ENCODE assay signal across 1 cellular context in the genomic region with DNA sequence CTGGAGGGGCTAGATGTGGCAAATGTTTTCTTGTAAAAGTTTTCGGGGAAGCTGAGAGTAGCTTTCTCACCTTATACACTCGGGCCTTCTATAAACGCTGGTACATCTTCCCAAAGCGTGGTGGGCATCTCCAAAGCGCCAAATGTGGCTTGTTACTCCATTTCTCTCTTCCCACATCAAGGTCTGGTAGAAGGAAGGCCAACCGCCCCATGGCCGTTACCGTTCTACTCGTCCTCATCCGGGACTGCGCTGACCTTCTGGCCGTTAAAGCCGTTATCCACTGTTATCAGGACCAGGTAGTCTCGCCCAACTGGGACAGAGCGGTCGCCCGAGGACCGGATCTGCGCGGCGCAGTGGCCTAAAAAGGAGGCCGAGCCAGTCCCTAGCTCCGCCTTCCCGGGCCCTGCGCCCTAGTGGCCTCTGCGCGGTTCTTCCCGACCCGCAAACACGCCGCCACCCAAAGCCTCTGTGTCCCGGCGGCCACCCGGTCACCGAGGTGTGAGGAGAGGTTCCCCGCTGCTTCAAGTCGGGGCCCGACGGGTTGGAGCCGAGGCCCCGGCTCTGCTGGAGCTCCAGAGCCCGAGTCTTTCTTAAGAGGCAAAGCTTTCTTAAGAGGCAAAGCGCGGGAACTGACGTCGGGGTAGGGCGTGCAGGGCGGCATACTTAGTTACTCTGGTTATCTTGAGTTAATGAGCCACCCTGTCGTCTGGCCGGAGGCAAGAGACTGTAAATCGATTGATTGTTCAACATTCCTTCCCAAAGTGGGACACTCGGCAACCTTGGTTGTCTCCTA.
TF ChIP-seq lines count a peak whose summit lies in the region.

No MANE protein-coding gene starts in this region.

TF ChIP-seq in K562, 482 proteins besides CTCF, POLR2A, EP300 and RAD21 (continued from another document and continues in another):
- TF ChIP-seq NR2C2 (CRISPR knock-in tag; IDR thresholded peaks at IDR 0.05) (peak; percentile 93), NR2C2 (tag; IDR thresholded peaks at IDR 0.05) (peak; percentile 98), HDGF (IDR thresholded peaks at IDR 0.05) (no peak), ZNF316 (IDR thresholded peaks at IDR 0.05) (peak; percentile 31; the same call in 1 of the 2 replicates), BMI1 (IDR thresholded peaks at IDR 0.05; ENCODE audit: low read length) (no peak), NUFIP1 (IDR thresholded peaks at IDR 0.05; ENCODE audit: partially characterized antibody) (no peak), FOSL1 (tag; conservative IDR thresholded peaks at IDR 0.05) (no peak), STAT5B (CRISPR knock-in tag; IDR thresholded peaks at IDR 0.05) (no peak), ZNF232 (CRISPR knock-in tag; IDR thresholded peaks at IDR 0.05) (peak; percentile 99), ZNF507 (tag; conservative IDR thresholded peaks at IDR 0.05) (no peak), CEBPB (tag; IDR thresholded peaks at IDR 0.05) (peak; percentile 81), ZC3H4 (CRISPR knock-in tag; IDR thresholded peaks at IDR 0.05; ENCODE audit: borderline replicate concordance) (no peak), PHB2 (IDR thresholded peaks at IDR 0.05; ENCODE audit: low read depth) (no peak), ZNF124 (CRISPR knock-in tag; IDR thresholded peaks at IDR 0.05) (no peak), SNIP1 (IDR thresholded peaks at IDR 0.05; ENCODE audit: low read depth) (no peak), SETDB1 (IDR thresholded peaks at IDR 0.05; ENCODE audit: low read length) (no peak), FOXA1 (IDR thresholded peaks at IDR 0.05; ENCODE audit: borderline replicate concordance) (no peak), SNRNP70 (optimal IDR thresholded peaks at IDR 0.05; ENCODE audit: low read depth, low read length) (no peak), KLF16 (IDR thresholded peaks at IDR 0.05) (0 out of 2 replicates have a peak, but pooled peaks have one; percentile 3), CSDE1 (IDR thresholded peaks at IDR 0.05) (peak in 1 of 2 experiments; percentile 51; a peak in 1 of 4 replicates), ETV6 (IDR thresholded peaks at IDR 0.05; ENCODE audit: borderline replicate concordance in 1 of 2, low read depth in 2 of 2, low read length in 1 of 2) (no peak), ETV6 (CRISPR knock-in tag; IDR thresholded peaks at IDR 0.05; ENCODE audit: borderline replicate concordance) (peak; percentile 98; the same call in 1 of the 2 replicates), ZNF436 (CRISPR knock-in tag; IDR thresholded peaks at IDR 0.05) (peak; percentile 53; the same call in 1 of the 2 replicates), RFX1 (IDR thresholded peaks at IDR 0.05) (no peak), ZNF217 (CRISPR knock-in tag; IDR thresholded peaks at IDR 0.05) (peak; percentile 85; the same call in 1 of the 2 replicates), SMARCB1 (IDR thresholded peaks at IDR 0.05; ENCODE audit: insufficient read length, low read depth) (no peak), NFE2L1 (tag; IDR thresholded peaks at IDR 0.05; ENCODE audit: borderline replicate concordance, low read depth) (no peak), BRF1 (IDR thresholded peaks at IDR 0.05; ENCODE audit: borderline replicate concordance, extremely low read depth, insufficient read length) (no peak), SREBF1 (IDR thresholded peaks at IDR 0.05; ENCODE audit: borderline replicate concordance, low read depth, low read length) (no peak; the same call in 1 of the 2 replicates), KDM1A (IDR thresholded peaks at IDR 0.05) (peak in 1 of 2 experiments; percentile 53; a peak in 2 of 4 replicates), JUND (IDR thresholded peaks at IDR 0.05; ENCODE audit: borderline replicate concordance, low read depth, low read length) (peak; percentile 68), JUND (tag; IDR thresholded peaks at IDR 0.05; ENCODE audit: borderline replicate concordance, low read depth, low read length) (no peak; the same call in 2 of the 3 replicates), CREB1 (IDR thresholded peaks at IDR 0.05) (peak; percentile 32; the same call in 1 of the 2 replicates), CREB1 (CRISPR knock-in tag; IDR thresholded peaks at IDR 0.05) (peak; percentile 81), WHSC1 (IDR thresholded peaks at IDR 0.05; ENCODE audit: low read length) (no peak), PURB (CRISPR knock-in tag; IDR thresholded peaks at IDR 0.05; ENCODE audit: low read depth) (no peak), SRF (CRISPR knock-in tag; IDR thresholded peaks at IDR 0.05) (peak; percentile 91 to 99), KDM2B (CRISPR knock-in tag; IDR thresholded peaks at IDR 0.05) (0 out of 2 replicates have a peak, but pooled peaks have one; percentile 84), ZNF224 (CRISPR knock-in tag; IDR thresholded peaks at IDR 0.05) (peak; percentile 95), ZNF3 (CRISPR knock-in tag; IDR thresholded peaks at IDR 0.05) (no peak)
- TF ChIP-seq, protein P1, sequence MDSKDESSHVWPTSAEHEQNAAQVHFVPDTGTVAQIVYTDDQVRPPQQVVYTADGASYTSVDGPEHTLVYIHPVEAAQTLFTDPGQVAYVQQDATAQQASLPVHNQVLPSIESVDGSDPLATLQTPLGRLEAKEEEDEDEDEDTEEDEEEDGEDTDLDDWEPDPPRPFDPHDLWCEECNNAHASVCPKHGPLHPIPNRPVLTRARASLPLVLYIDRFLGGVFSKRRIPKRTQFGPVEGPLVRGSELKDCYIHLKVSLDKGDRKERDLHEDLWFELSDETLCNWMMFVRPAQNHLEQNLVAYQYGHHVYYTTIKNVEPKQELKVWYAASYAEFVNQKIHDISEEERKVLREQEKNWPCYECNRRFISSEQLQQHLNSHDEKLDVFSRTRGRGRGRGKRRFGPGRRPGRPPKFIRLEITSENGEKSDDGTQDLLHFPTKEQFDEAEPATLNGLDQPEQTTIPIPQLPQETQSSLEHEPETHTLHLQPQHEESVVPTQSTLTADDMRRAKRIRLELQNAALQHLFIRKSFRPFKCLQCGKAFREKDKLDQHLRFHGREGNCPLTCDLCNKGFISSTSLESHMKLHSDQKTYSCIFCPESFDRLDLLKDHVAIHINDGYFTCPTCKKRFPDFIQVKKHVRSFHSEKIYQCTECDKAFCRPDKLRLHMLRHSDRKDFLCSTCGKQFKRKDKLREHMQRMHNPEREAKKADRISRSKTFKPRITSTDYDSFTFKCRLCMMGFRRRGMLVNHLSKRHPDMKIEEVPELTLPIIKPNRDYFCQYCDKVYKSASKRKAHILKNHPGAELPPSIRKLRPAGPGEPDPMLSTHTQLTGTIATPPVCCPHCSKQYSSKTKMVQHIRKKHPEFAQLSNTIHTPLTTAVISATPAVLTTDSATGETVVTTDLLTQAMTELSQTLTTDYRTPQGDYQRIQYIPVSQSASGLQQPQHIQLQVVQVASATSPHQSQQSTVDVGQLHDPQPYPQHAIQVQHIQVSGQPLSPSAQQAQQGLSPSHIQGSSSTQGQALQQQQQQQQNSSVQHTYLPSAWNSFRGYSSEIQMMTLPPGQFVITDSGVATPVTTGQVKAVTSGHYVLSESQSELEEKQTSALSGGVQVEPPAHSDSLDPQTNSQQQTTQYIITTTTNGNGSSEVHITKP (IDR thresholded peaks at IDR 0.05; ENCODE audit: partially characterized antibody), result peak; percentile 92
- TF ChIP-seq, protein P2, sequence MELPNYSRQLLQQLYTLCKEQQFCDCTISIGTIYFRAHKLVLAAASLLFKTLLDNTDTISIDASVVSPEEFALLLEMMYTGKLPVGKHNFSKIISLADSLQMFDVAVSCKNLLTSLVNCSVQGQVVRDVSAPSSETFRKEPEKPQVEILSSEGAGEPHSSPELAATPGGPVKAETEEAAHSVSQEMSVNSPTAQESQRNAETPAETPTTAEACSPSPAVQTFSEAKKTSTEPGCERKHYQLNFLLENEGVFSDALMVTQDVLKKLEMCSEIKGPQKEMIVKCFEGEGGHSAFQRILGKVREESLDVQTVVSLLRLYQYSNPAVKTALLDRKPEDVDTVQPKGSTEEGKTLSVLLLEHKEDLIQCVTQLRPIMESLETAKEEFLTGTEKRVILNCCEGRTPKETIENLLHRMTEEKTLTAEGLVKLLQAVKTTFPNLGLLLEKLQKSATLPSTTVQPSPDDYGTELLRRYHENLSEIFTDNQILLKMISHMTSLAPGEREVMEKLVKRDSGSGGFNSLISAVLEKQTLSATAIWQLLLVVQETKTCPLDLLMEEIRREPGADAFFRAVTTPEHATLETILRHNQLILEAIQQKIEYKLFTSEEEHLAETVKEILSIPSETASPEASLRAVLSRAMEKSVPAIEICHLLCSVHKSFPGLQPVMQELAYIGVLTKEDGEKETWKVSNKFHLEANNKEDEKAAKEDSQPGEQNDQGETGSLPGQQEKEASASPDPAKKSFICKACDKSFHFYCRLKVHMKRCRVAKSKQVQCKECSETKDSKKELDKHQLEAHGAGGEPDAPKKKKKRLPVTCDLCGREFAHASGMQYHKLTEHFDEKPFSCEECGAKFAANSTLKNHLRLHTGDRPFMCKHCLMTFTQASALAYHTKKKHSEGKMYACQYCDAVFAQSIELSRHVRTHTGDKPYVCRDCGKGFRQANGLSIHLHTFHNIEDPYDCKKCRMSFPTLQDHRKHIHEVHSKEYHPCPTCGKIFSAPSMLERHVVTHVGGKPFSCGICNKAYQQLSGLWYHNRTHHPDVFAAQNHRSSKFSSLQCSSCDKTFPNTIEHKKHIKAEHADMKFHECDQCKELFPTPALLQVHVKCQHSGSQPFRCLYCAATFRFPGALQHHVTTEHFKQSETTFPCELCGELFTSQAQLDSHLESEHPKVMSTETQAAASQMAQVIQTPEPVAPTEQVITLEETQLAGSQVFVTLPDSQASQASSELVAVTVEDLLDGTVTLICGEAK (IDR thresholded peaks at IDR 0.05), result 0 out of 2 replicates have a peak, but pooled peaks have one; percentile 4
- TF ChIP-seq, protein P2 (CRISPR knock-in tag; IDR thresholded peaks at IDR 0.05), result peak; percentile 71; the same call in 1 of the 2 replicates
- TF ChIP-seq, protein P3, sequence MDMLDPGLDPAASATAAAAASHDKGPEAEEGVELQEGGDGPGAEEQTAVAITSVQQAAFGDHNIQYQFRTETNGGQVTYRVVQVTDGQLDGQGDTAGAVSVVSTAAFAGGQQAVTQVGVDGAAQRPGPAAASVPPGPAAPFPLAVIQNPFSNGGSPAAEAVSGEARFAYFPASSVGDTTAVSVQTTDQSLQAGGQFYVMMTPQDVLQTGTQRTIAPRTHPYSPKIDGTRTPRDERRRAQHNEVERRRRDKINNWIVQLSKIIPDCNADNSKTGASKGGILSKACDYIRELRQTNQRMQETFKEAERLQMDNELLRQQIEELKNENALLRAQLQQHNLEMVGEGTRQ (CRISPR knock-in tag; IDR thresholded peaks at IDR 0.05), result no peak
- TF ChIP-seq, protein P4, sequence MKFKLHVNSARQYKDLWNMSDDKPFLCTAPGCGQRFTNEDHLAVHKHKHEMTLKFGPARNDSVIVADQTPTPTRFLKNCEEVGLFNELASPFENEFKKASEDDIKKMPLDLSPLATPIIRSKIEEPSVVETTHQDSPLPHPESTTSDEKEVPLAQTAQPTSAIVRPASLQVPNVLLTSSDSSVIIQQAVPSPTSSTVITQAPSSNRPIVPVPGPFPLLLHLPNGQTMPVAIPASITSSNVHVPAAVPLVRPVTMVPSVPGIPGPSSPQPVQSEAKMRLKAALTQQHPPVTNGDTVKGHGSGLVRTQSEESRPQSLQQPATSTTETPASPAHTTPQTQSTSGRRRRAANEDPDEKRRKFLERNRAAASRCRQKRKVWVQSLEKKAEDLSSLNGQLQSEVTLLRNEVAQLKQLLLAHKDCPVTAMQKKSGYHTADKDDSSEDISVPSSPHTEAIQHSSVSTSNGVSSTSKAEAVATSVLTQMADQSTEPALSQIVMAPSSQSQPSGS (CRISPR knock-in tag; IDR thresholded peaks at IDR 0.05), result no peak
- TF ChIP-seq, protein P5, sequence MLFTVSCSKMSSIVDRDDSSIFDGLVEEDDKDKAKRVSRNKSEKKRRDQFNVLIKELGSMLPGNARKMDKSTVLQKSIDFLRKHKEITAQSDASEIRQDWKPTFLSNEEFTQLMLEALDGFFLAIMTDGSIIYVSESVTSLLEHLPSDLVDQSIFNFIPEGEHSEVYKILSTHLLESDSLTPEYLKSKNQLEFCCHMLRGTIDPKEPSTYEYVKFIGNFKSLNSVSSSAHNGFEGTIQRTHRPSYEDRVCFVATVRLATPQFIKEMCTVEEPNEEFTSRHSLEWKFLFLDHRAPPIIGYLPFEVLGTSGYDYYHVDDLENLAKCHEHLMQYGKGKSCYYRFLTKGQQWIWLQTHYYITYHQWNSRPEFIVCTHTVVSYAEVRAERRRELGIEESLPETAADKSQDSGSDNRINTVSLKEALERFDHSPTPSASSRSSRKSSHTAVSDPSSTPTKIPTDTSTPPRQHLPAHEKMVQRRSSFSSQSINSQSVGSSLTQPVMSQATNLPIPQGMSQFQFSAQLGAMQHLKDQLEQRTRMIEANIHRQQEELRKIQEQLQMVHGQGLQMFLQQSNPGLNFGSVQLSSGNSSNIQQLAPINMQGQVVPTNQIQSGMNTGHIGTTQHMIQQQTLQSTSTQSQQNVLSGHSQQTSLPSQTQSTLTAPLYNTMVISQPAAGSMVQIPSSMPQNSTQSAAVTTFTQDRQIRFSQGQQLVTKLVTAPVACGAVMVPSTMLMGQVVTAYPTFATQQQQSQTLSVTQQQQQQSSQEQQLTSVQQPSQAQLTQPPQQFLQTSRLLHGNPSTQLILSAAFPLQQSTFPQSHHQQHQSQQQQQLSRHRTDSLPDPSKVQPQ (CRISPR knock-in tag; IDR thresholded peaks at IDR 0.05; ENCODE audit: borderline replicate concordance), result no peak
